17 cellular contexts compared by ENCODE assay signal in genomic region chr6:38187285-38187684, GRCh38.
DNase-seq lines count a peak whose midpoint lies in the region; ATAC-seq and TF ChIP-seq lines count a peak whose summit lies in the region.
"Had no signal": no experiment of that assay in that cellular context is flagged by ENCODE, and none has a peak within 500 bp of the region (broad histone marks: within the 10 kb centered on the region; RNA-seq: fewer than 3 reads in every experiment).

No MANE protein-coding gene starts in this region.

- TF ChIP-seq POLR2A in heart left ventricle (IDR thresholded peaks at IDR 0.05): no peak

- 48 to 56% methylated on average over 9 of the region's 9 CpGs for WGBS in endodermal cell (ENCODE audit: insufficient coverage in 1 of 2, insufficient read length in 1 of 2), 2 experiments
- WGBS in heart left ventricle, 4 donors: 74 to 79% (median 77%) methylated on average over 9 of the region's 9 CpGs

- no peaks in the 10 kb centered on the region for H3K27me3 ChIP-seq in DND-41 (ENCODE audit: insufficient read depth, low read length, poor library complexity)
- H3K27me3 ChIP-seq in endodermal cell (ENCODE audit: control insufficient read depth, insufficient read depth, low read length, poor library complexity, severe bottlenecking): peaks cover 11% of the 10 kb centered on the region
- no peaks in the 10 kb centered on the region for H3K27me3 ChIP-seq in neural progenitor cell
- H3K27me3 ChIP-seq in heart left ventricle: no peaks in the 10 kb centered on the region
- H3K27me3 ChIP-seq: uterus had no signal

- H3K27ac Mint-ChIP-seq in endodermal cell (peak overlapping the region; percentile 2), neural progenitor cell (no peak overlapping the region)

- H3K9ac ChIP-seq in DND-41 (ENCODE audit: low read depth, low read length) (no peak overlapping the region), endodermal cell (ENCODE audit: extremely low read depth, low read length, poor library complexity, severe bottlenecking) (no peak overlapping the region), neural progenitor cell (no peak overlapping the region)

- H3K36me3 ChIP-seq in DND-41 (ENCODE audit: insufficient read depth, low read length): no peaks in the 10 kb centered on the region
- H3K36me3 ChIP-seq in endodermal cell (ENCODE audit: control insufficient read depth, insufficient read depth, low read length): no peaks in the 10 kb centered on the region
- no peaks in the 10 kb centered on the region for H3K36me3 ChIP-seq in neural progenitor cell
- H3K36me3 ChIP-seq in heart left ventricle: peaks cover 0 to 8% (median 0%) of the 10 kb centered on the region in 9 donors
- H3K36me3 ChIP-seq: uterus had no signal

- DNase-seq in DND-41: no peak
- peak; percentile 90 for DNase-seq in NCI-H2171 treated with DMSO at 0.1 percent for 48 hours (lab: John Stamatoyannopoulos, UW)
- DNase-seq in endodermal cell: peak; percentile 67
- peak; percentile 65 for DNase-seq in neural progenitor cell (ENCODE audit: low spot score)
- no peak for DNase-seq in omental fat pad (ENCODE audit: low spot score)
- no peak for DNase-seq in heart left ventricle
- no peak for DNase-seq in NCI-H2107 (lab: John Stamatoyannopoulos, UW)
- DNase-seq: activated CD4-positive, alpha-beta T cell treated with anti-CD3 and anti-CD28 coated beads for 48 hours; Kasumi-1; left colon; NCI-H1105; occipital lobe; uterus had no signal

- H3K4me1 Mint-ChIP-seq in endodermal cell (peaks cover 23% of the 10 kb centered on the region), neural progenitor cell (peaks cover 64% of the 10 kb centered on the region)

- ATAC-seq in DND-41 (ENCODE audit: insufficient read depth, low read depth) (no peak), HG03025 (IDR thresholded peaks at IDR 0.05; ENCODE audit: low FRiP score, unreplicated experiment) (no peak), omental fat pad (ENCODE audit: low FRiP score) (no peak), heart left ventricle (no peak)
- ATAC-seq: HCT116, left colon, Panc1 had no signal

- intact Hi-C loops in heart left ventricle (cut with DNase I): no loop called here

- peaks cover 38% of the 10 kb centered on the region for H3K27me3 Mint-ChIP-seq in endodermal cell (ENCODE audit: insufficient read depth)
- peaks cover 2% of the 10 kb centered on the region for H3K27me3 Mint-ChIP-seq in neural progenitor cell (ENCODE audit: insufficient read depth, low read depth)

- H3K4me2 ChIP-seq in DND-41 (ENCODE audit: insufficient read depth, low read length) (no peak overlapping the region), neural progenitor cell (no peak overlapping the region)

- no peaks in the 10 kb centered on the region for H3K9me3 ChIP-seq in DND-41 (ENCODE audit: insufficient read depth, low read length, severe bottlenecking)
- no peaks in the 10 kb centered on the region for H3K9me3 ChIP-seq in endodermal cell (ENCODE audit: control insufficient read depth, low read length)
- no peaks in the 10 kb centered on the region for H3K9me3 ChIP-seq in neural progenitor cell (ENCODE audit: low read depth)
- H3K9me3 ChIP-seq in heart left ventricle: no peaks in the 10 kb centered on the region
- H3K9me3 ChIP-seq: uterus had no signal

- H3K36me3 Mint-ChIP-seq in endodermal cell (ENCODE audit: low read depth) (no peaks in the 10 kb centered on the region), neural progenitor cell (no peaks in the 10 kb centered on the region)

- no peaks in the 10 kb centered on the region for H4K20me1 ChIP-seq in DND-41 (ENCODE audit: insufficient read depth, low read length)
- H4K20me1 ChIP-seq in neural progenitor cell (ENCODE audit: low read depth): peaks cover 5% of the 10 kb centered on the region

- H3F3A ChIP-seq in neural progenitor cell (ENCODE audit: low read depth): peaks cover 6% of the 10 kb centered on the region

- H3K4me3 Mint-ChIP-seq in endodermal cell (no peak overlapping the region), neural progenitor cell (no peak overlapping the region)

- H3K27ac ChIP-seq in DND-41 (ENCODE audit: low read length) (no peak overlapping the region), endodermal cell (ENCODE audit: low read depth, low read length) (no peak overlapping the region), neural progenitor cell (no peak overlapping the region), heart left ventricle (no peak overlapping the region)
- H3K27ac ChIP-seq: SK-N-MC, uterus had no signal

- TF ChIP-seq CTCF in DND-41 (IDR thresholded peaks at IDR 0.05; ENCODE audit: borderline replicate concordance, extremely low read depth, low read length, poor library complexity, severe bottlenecking) (peak; percentile 4), endodermal cell (conservative IDR thresholded peaks at IDR 0.05) (peak; percentile 51), neural progenitor cell (IDR thresholded peaks at IDR 0.05) (peak; percentile 29), omental fat pad (IDR thresholded peaks at IDR 0.05) (no peak), heart left ventricle (IDR thresholded peaks at IDR 0.05) (no peak)

- H3K4me1 ChIP-seq in DND-41 (ENCODE audit: insufficient read depth, low read length): no peaks in the 10 kb centered on the region
- H3K4me1 ChIP-seq in endodermal cell (ENCODE audit: control insufficient read depth, insufficient read depth, low read length): peaks cover 5% of the 10 kb centered on the region
- peaks cover 43% of the 10 kb centered on the region for H3K4me1 ChIP-seq in neural progenitor cell
- H3K4me1 ChIP-seq in heart left ventricle: no peaks in the 10 kb centered on the region
- H3K4me1 ChIP-seq: uterus had no signal

- H3K79me2 ChIP-seq in DND-41 (ENCODE audit: insufficient read depth, low read length) (no peaks in the 10 kb centered on the region), neural progenitor cell (ENCODE audit: low read depth) (no peaks in the 10 kb centered on the region)

- H3K4me3 ChIP-seq in DND-41 (ENCODE audit: low read depth in 1 of 2, low read length in 2 of 2): no peak overlapping the region
- H3K4me3 ChIP-seq in endodermal cell (ENCODE audit: low read length): no peak overlapping the region
- H3K4me3 ChIP-seq in neural progenitor cell: no peak overlapping the region
- H3K4me3 ChIP-seq in heart left ventricle: no peak overlapping the region
- H3K4me3 ChIP-seq: SK-N-MC, uterus had no signal

- no peak overlapping the region for H2AFZ ChIP-seq in DND-41 (ENCODE audit: low read depth, low read length)
- no peak overlapping the region for H2AFZ ChIP-seq in neural progenitor cell (replicated peaks)

- H3K9me3 Mint-ChIP-seq in endodermal cell: no peaks in the 10 kb centered on the region
- no peaks in the 10 kb centered on the region for H3K9me3 Mint-ChIP-seq in neural progenitor cell

Comparison
In these comparisons a context has a peak if more than half of its experiments do, and no peak if none do; other contexts are left out.
1. DNase-seq: peak in NCI-H2171 treated with DMSO at 0.1 percent for 48 hours (single experiment), endodermal cell (single experiment) and neural progenitor cell (single experiment); none in DND-41 (single experiment), omental fat pad (single experiment), heart left ventricle (0 of 5) and NCI-H2107 (single experiment).
2. CTCF ChIP-seq: peak in DND-41 (single experiment), endodermal cell (single experiment) and neural progenitor cell (single experiment); none in omental fat pad (0 of 3) and heart left ventricle (0 of 12).